Comparison of ENCODE assay signal across 11 cellular contexts in genomic region chr17:17186551-17187505, GRCh38. TPM values are rescaled to one million over a fixed set of nuclear protein-coding genes. Genes with fewer than 3 reads are reported as not detected.
DNase-seq lines count a peak whose midpoint lies in the region; TF ChIP-seq lines count a peak whose summit lies in the region.
"Had no signal": no experiment of that assay in that cellular context is flagged by ENCODE, and none has a peak within 500 bp of the region (broad histone marks: within the 10 kb centered on the region; RNA-seq: fewer than 3 reads in every experiment).

No MANE protein-coding gene starts in this region.

- no peak for DNase-seq in CD8-positive, alpha-beta memory T cell
- DNase-seq in M059J (ENCODE audit: low read depth) (peak; percentile 22), osteoblast (ENCODE audit: insufficient read length, low spot score, missing footprints) (peak; percentile 62), NAMALWA (ENCODE audit: low spot score) (no peak), NCI-H510A (lab: John Stamatoyannopoulos, UW) (no peak), cerebellar nuclear complex (lab: John Stamatoyannopoulos, UW) (no peak)
- no peak for DNase-seq in effector memory CD4-positive, alpha-beta T cell
- DNase-seq: hypothalamus, NCI-H2171 treated with DMSO at 0.1 percent for 48 hours, WERI-Rb-1 had no signal

- H3K4me3 Mint-ChIP-seq in CD8-positive, alpha-beta memory T cell = peak overlapping the region in 2 of 7 donors; percentile 39 to 67

- H3K27ac ChIP-seq in CD8-positive, alpha-beta memory T cell (ENCODE audit: low read depth, low read length) = no peak overlapping the region
- peak overlapping the region; percentile 29 for H3K27ac ChIP-seq in effector memory CD4-positive, alpha-beta T cell (ENCODE audit: insufficient read depth, low read length, poor library complexity, severe bottlenecking)
- no peak overlapping the region for H3K27ac ChIP-seq in osteoblast (ENCODE audit: low read depth, low read length)
- H3K27ac ChIP-seq: WERI-Rb-1 had no signal

- H3K36me3 ChIP-seq in CD8-positive, alpha-beta memory T cell (ENCODE audit: insufficient read depth, low read length) = no peaks in the 10 kb centered on the region
- peaks cover 14% of the 10 kb centered on the region for H3K36me3 ChIP-seq in effector memory CD4-positive, alpha-beta T cell (ENCODE audit: control insufficient read depth, insufficient read depth, low read length)
- peaks cover 76% of the 10 kb centered on the region for H3K36me3 ChIP-seq in osteoblast (ENCODE audit: insufficient read depth, low read length)

- POLR2A ChIA-PET in CD8-positive, alpha-beta memory T cell (lab: Charles Lee) = no interaction called here

- peaks cover 0 to 66% (median 12%) of the 10 kb centered on the region in 3 donors for H3K36me3 Mint-ChIP-seq in CD8-positive, alpha-beta memory T cell

- H3K9me3 Mint-ChIP-seq in CD8-positive, alpha-beta memory T cell = no peaks in the 10 kb centered on the region

- H3K4me3 ChIP-seq in CD8-positive, alpha-beta memory T cell (ENCODE audit: low read length) = no peak overlapping the region
- H3K4me3 ChIP-seq in effector memory CD4-positive, alpha-beta T cell (ENCODE audit: insufficient read depth, low read depth, low read length, poor library complexity, severe bottlenecking) = no peak overlapping the region
- no peak overlapping the region for H3K4me3 ChIP-seq in osteoblast (ENCODE audit: insufficient read depth, low read length)
- H3K4me3 ChIP-seq: skin epidermis had no signal

- TF ChIP-seq CTCF in osteoblast (IDR thresholded peaks at IDR 0.05; ENCODE audit: extremely low read depth, low read depth, low read length) = no peak

- peaks cover 26% of the 10 kb centered on the region for H4K20me1 ChIP-seq in osteoblast (ENCODE audit: insufficient read depth, low read length)

- no peaks in the 10 kb centered on the region for H3K27me3 ChIP-seq in CD8-positive, alpha-beta memory T cell (ENCODE audit: insufficient read depth, low read length, poor library complexity, severe bottlenecking)
- H3K27me3 ChIP-seq in effector memory CD4-positive, alpha-beta T cell (replicated peaks; ENCODE audit: control insufficient read depth, insufficient read depth, low read length, poor library complexity, severe bottlenecking) = no peaks in the 10 kb centered on the region
- no peaks in the 10 kb centered on the region for H3K27me3 ChIP-seq in osteoblast (ENCODE audit: insufficient read depth, low read length)

- no peak overlapping the region for H3K4me2 ChIP-seq in osteoblast (ENCODE audit: insufficient read depth, low read length)

- CTCF ChIA-PET in CD8-positive, alpha-beta memory T cell (lab: Charles Lee) = interaction anchor here (0.6 to 2.6 kb wide), 4 partner anchors 9 to 80 kb away, joined by 3 to 12 read pairs (median 4); no protein-coding TSS in a partner anchor

- no peaks in the 10 kb centered on the region for H3K27me3 Mint-ChIP-seq in CD8-positive, alpha-beta memory T cell

- H3K27ac Mint-ChIP-seq in CD8-positive, alpha-beta memory T cell = peak overlapping the region; percentile 56 to 97 (median 88)

- peaks cover 56% of the 10 kb centered on the region for H3K4me1 ChIP-seq in CD8-positive, alpha-beta memory T cell (ENCODE audit: insufficient read depth, low read length)
- H3K4me1 ChIP-seq in effector memory CD4-positive, alpha-beta T cell (ENCODE audit: control insufficient read depth, insufficient read depth, low read length, poor library complexity, severe bottlenecking) = peaks cover 49% of the 10 kb centered on the region
- peaks cover 42% of the 10 kb centered on the region for H3K4me1 ChIP-seq in osteoblast (ENCODE audit: insufficient read depth, low read length)

- H3K79me2 ChIP-seq in osteoblast (ENCODE audit: insufficient read depth, low read length) = no peaks in the 10 kb centered on the region

- no peak overlapping the region for H2AFZ ChIP-seq in osteoblast (ENCODE audit: low read length)

- no peaks in the 10 kb centered on the region for H3K9me3 ChIP-seq in CD8-positive, alpha-beta memory T cell (ENCODE audit: low read length)
- H3K9me3 ChIP-seq in effector memory CD4-positive, alpha-beta T cell (ENCODE audit: control insufficient read depth, low read length) = no peaks in the 10 kb centered on the region
- no peaks in the 10 kb centered on the region for H3K9me3 ChIP-seq in osteoblast (ENCODE audit: low read depth, low read length)

- H3K4me1 Mint-ChIP-seq in CD8-positive, alpha-beta memory T cell = peaks cover 43 to 54% (median 46%) of the 10 kb centered on the region in 3 donors

RNA-seq across cellular contexts. Expression of gene PLD6, which starts 19.3 kb away (rescaled TPM):
- total RNA-seq in CD8-positive, alpha-beta memory T cell = 10 to 100 TPM; 26.5 to 28.4 TPM
- polyA plus RNA-seq in CD8-positive, alpha-beta memory T cell = 6.9 TPM
- total RNA-seq in M059J (2014; rRNA removed; shearing (Covaris generic)) = not detected in 2 replicates
- total RNA-seq in osteoblast = 1.4 and 2.7 TPM in 2 replicates

RNA-seq across cellular contexts. Expression of gene FLCN, which starts 50.1 kb away (rescaled TPM):
- 10 to 100 TPM; 26.9 to 30.7 TPM for total RNA-seq in CD8-positive, alpha-beta memory T cell
- 3.8 TPM for polyA plus RNA-seq in CD8-positive, alpha-beta memory T cell
- total RNA-seq in M059J (2014; rRNA removed; shearing (Covaris generic)) = 8.7 and 19.3 TPM in 2 replicates
- total RNA-seq in osteoblast = 104 and 174 TPM in 2 replicates

Comparison
In these comparisons a context has a peak if more than half of its experiments do, and no peak if none do; other contexts are left out.
1. DNase-seq: peak in M059J (single experiment) and osteoblast (single experiment); none in CD8-positive, alpha-beta memory T cell (0 of 5), effector memory CD4-positive, alpha-beta T cell (0 of 3), NAMALWA (single experiment), NCI-H510A (single experiment) and cerebellar nuclear complex (0 of 2).